2 cellular contexts compared by ENCODE assay signal in genomic region chr3:194326192-194327029, GRCh38.
TF ChIP-seq lines count a peak whose summit lies in the region.

No MANE protein-coding gene starts in this region.

TF ChIP-seq in HEK293, 187 proteins besides CTCF, POLR2A, EP300 and RAD21 (continued from another document and continues in another):
- TF ChIP-seq, protein P1, sequence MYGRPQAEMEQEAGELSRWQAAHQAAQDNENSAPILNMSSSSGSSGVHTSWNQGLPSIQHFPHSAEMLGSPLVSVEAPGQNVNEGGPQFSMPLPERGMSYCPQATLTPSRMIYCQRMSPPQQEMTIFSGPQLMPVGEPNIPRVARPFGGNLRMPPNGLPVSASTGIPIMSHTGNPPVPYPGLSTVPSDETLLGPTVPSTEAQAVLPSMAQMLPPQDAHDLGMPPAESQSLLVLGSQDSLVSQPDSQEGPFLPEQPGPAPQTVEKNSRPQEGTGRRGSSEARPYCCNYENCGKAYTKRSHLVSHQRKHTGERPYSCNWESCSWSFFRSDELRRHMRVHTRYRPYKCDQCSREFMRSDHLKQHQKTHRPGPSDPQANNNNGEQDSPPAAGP (tag by site-specific recombination; IDR thresholded peaks at IDR 0.05) = peak; percentile 75; the same call in 1 of the 2 replicates
- TF ChIP-seq ZNF362 (tag by site-specific recombination; IDR thresholded peaks at IDR 0.05) = no peak
- TF ChIP-seq HOXC10 (CRISPR knock-in tag; IDR thresholded peaks at IDR 0.05) = no peak
- peak; percentile 67; the same call in 1 of the 2 replicates for TF ChIP-seq ZFP69B (tag by site-specific recombination; IDR thresholded peaks at IDR 0.05)
- no peak for TF ChIP-seq ZNF335 (tag by site-specific recombination; conservative IDR thresholded peaks at IDR 0.05)
- 0 out of 2 replicates have a peak, but pooled peaks have one; percentile 25 for TF ChIP-seq ZNF544 (tag by site-specific recombination; IDR thresholded peaks at IDR 0.05)
- TF ChIP-seq ZNF621 (tag by site-specific recombination; IDR thresholded peaks at IDR 0.05) = 0 out of 2 replicates have a peak, but pooled peaks have one; percentile 70
- TF ChIP-seq ZNF76 (tag by site-specific recombination; IDR thresholded peaks at IDR 0.05; ENCODE audit: borderline replicate concordance, low read depth) = no peak; the same call in none of the 2 replicates
- 0 out of 2 replicates have a peak, but pooled peaks have one; percentile 37 for TF ChIP-seq ZFP3 (tag by site-specific recombination; IDR thresholded peaks at IDR 0.05; ENCODE audit: low read depth)
- peak; percentile 47 for TF ChIP-seq IKZF3 (tag by site-specific recombination; IDR thresholded peaks at IDR 0.05)
- TF ChIP-seq ZNF239 (tag by site-specific recombination; IDR thresholded peaks at IDR 0.05) = peak; percentile 88; the same call in 1 of the 2 replicates
- TF ChIP-seq ZNF785 (tag by site-specific recombination; IDR thresholded peaks at IDR 0.05) = peak; percentile 86
- TF ChIP-seq ZNF274 (IDR thresholded peaks at IDR 0.05; ENCODE audit: low read length) = no peak
- no peak for TF ChIP-seq ZNF274 (tag by site-specific recombination; IDR thresholded peaks at IDR 0.05; ENCODE audit: borderline replicate concordance)
- peak; percentile 9 for TF ChIP-seq HIC1 (tag by site-specific recombination; IDR thresholded peaks at IDR 0.05)
- TF ChIP-seq, protein P2, sequence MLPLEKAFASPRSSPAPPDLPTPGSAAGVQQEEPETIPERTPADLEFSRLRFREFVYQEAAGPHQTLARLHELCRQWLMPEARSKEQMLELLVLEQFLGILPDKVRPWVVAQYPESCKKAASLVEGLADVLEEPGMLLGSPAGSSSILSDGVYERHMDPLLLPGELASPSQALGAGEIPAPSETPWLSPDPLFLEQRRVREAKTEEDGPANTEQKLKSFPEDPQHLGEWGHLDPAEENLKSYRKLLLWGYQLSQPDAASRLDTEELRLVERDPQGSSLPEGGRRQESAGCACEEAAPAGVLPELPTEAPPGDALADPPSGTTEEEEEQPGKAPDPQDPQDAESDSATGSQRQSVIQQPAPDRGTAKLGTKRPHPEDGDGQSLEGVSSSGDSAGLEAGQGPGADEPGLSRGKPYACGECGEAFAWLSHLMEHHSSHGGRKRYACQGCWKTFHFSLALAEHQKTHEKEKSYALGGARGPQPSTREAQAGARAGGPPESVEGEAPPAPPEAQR (tag by site-specific recombination; IDR thresholded peaks at IDR 0.05) = peak; percentile 62; the same call in 1 of the 2 replicates
- TF ChIP-seq ZNF600 (tag by site-specific recombination; IDR thresholded peaks at IDR 0.05) = peak; percentile 33; the same call in 1 of the 2 replicates
- no peak for TF ChIP-seq GLIS1 (tag by site-specific recombination; IDR thresholded peaks at IDR 0.05)
- peak; percentile 73 for TF ChIP-seq GLI4 (tag by site-specific recombination; IDR thresholded peaks at IDR 0.05)
- TF ChIP-seq SP2 (tag by site-specific recombination; IDR thresholded peaks at IDR 0.05) = 0 out of 2 replicates have a peak, but pooled peaks have one; percentile 17
- TF ChIP-seq ZNF776 (tag by site-specific recombination; IDR thresholded peaks at IDR 0.05; ENCODE audit: borderline replicate concordance) = peak; percentile 69; the same call in 1 of the 2 replicates
- no peak for TF ChIP-seq ZFHX2 (tag by site-specific recombination; conservative IDR thresholded peaks at IDR 0.05)
- no peak for TF ChIP-seq MZF1 (tag by site-specific recombination; IDR thresholded peaks at IDR 0.05; ENCODE audit: borderline replicate concordance)
- peak; percentile 62 for TF ChIP-seq MYNN (tag by site-specific recombination; IDR thresholded peaks at IDR 0.05; ENCODE audit: borderline replicate concordance)
- TF ChIP-seq ZNF366 (tag by site-specific recombination; conservative IDR thresholded peaks at IDR 0.05) = peak; percentile 60; the same call in 1 of the 2 replicates
- TF ChIP-seq ZNF707 (tag by site-specific recombination; IDR thresholded peaks at IDR 0.05) = peak; percentile 68
- 0 out of 2 replicates have a peak, but pooled peaks have one; percentile 78 for TF ChIP-seq ZSCAN23 (tag by site-specific recombination; IDR thresholded peaks at IDR 0.05)

TF ChIP-seq in K562, 482 proteins besides CTCF, POLR2A, EP300 and RAD21 (continued from another document and continues in another):
- TF ChIP-seq ZNF655 (CRISPR knock-in tag; IDR thresholded peaks at IDR 0.05) (no peak), PKNOX1 (IDR thresholded peaks at IDR 0.05) (peak; percentile 73), FOXA1 (IDR thresholded peaks at IDR 0.05; ENCODE audit: borderline replicate concordance) (no peak), PYGO2 (tag; IDR thresholded peaks at IDR 0.05) (no peak; the same call in 1 of the 2 replicates), MTA1 (IDR thresholded peaks at IDR 0.05; ENCODE audit: borderline replicate concordance) (peak; percentile 53; the same call in 1 of the 2 replicates), ZNF354B (CRISPR knock-in tag; IDR thresholded peaks at IDR 0.05) (no peak), ZNF695 (CRISPR knock-in tag; IDR thresholded peaks at IDR 0.05) (no peak), MEF2D (tag; conservative IDR thresholded peaks at IDR 0.05; ENCODE audit: low read depth) (0 out of 2 replicates have a peak, but pooled peaks have one; percentile 63), POLR2AphosphoS2 (IDR thresholded peaks at IDR 0.05; ENCODE audit: low read length) (no peak), ZBTB8A (IDR thresholded peaks at IDR 0.05; ENCODE audit: partially characterized antibody) (no peak), POLR2H (tag; IDR thresholded peaks at IDR 0.05; ENCODE audit: low read depth) (no peak), ZNF121 (CRISPR knock-in tag; conservative IDR thresholded peaks at IDR 0.05) (no peak; the same call in 1 of the 2 replicates), SRF (CRISPR knock-in tag; IDR thresholded peaks at IDR 0.05) (no peak), NEUROD1 (IDR thresholded peaks at IDR 0.05; ENCODE audit: borderline replicate concordance, low read depth, low read length, partially characterized antibody) (no peak), TFAP4 (CRISPR knock-in tag; IDR thresholded peaks at IDR 0.05; ENCODE audit: borderline replicate concordance) (peak; percentile 28; the same call in 1 of the 2 replicates), CBX5 (IDR thresholded peaks at IDR 0.05; ENCODE audit: borderline replicate concordance, low read depth) (no peak), ZNF77 (CRISPR knock-in tag; IDR thresholded peaks at IDR 0.05) (no peak), KAT7 (CRISPR knock-in tag; IDR thresholded peaks at IDR 0.05; ENCODE audit: borderline replicate concordance) (no peak), SNRNP70 (optimal IDR thresholded peaks at IDR 0.05; ENCODE audit: low read depth, low read length) (no peak), ZNF24 (IDR thresholded peaks at IDR 0.05) (no peak), ZSCAN29 (IDR thresholded peaks at IDR 0.05) (no peak), PTRF (tag; IDR thresholded peaks at IDR 0.05) (no peak), FOS (IDR thresholded peaks at IDR 0.05; ENCODE audit: extremely low read depth, insufficient read length) (no peak), NELFE (IDR thresholded peaks at IDR 0.05; ENCODE audit: insufficient read depth, insufficient read length) (no peak), PPARD (CRISPR knock-in tag; IDR thresholded peaks at IDR 0.05) (no peak), SRSF7 (optimal IDR thresholded peaks at IDR 0.05; ENCODE audit: low read depth, low read length) (no peak), SRSF3 (IDR thresholded peaks at IDR 0.05; ENCODE audit: insufficient read depth, low read length) (no peak), BCOR (IDR thresholded peaks at IDR 0.05) (peak; percentile 87), HCFC1 (IDR thresholded peaks at IDR 0.05; ENCODE audit: low read depth, low read length) (no peak), TBL1XR1 (IDR thresholded peaks at IDR 0.05; ENCODE audit: low read length in 2 of 2) (no peak), CC2D1A (IDR thresholded peaks at IDR 0.05) (peak; percentile 19; the same call in 1 of the 2 replicates), ZNF347 (CRISPR knock-in tag; IDR thresholded peaks at IDR 0.05; ENCODE audit: low read depth) (no peak), KAT2B (IDR thresholded peaks at IDR 0.05; ENCODE audit: low read depth, low read length) (no peak)
- TF ChIP-seq, protein P3, sequence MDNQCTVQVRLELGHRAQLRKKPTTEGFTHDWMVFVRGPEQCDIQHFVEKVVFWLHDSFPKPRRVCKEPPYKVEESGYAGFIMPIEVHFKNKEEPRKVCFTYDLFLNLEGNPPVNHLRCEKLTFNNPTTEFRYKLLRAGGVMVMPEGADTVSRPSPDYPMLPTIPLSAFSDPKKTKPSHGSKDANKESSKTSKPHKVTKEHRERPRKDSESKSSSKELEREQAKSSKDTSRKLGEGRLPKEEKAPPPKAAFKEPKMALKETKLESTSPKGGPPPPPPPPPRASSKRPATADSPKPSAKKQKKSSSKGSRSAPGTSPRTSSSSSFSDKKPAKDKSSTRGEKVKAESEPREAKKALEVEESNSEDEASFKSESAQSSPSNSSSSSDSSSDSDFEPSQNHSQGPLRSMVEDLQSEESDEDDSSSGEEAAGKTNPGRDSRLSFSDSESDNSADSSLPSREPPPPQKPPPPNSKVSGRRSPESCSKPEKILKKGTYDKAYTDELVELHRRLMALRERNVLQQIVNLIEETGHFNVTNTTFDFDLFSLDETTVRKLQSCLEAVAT (IDR thresholded peaks at IDR 0.05) = peak; percentile 92; a peak in 3 of 4 replicates
- TF ChIP-seq, protein P4, sequence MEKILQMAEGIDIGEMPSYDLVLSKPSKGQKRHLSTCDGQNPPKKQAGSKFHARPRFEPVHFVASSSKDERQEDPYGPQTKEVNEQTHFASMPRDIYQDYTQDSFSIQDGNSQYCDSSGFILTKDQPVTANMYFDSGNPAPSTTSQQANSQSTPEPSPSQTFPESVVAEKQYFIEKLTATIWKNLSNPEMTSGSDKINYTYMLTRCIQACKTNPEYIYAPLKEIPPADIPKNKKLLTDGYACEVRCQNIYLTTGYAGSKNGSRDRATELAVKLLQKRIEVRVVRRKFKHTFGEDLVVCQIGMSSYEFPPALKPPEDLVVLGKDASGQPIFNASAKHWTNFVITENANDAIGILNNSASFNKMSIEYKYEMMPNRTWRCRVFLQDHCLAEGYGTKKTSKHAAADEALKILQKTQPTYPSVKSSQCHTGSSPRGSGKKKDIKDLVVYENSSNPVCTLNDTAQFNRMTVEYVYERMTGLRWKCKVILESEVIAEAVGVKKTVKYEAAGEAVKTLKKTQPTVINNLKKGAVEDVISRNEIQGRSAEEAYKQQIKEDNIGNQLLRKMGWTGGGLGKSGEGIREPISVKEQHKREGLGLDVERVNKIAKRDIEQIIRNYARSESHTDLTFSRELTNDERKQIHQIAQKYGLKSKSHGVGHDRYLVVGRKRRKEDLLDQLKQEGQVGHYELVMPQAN (IDR thresholded peaks at IDR 0.05; ENCODE audit: borderline replicate concordance) = peak; percentile 86
- TF ChIP-seq, protein P5, sequence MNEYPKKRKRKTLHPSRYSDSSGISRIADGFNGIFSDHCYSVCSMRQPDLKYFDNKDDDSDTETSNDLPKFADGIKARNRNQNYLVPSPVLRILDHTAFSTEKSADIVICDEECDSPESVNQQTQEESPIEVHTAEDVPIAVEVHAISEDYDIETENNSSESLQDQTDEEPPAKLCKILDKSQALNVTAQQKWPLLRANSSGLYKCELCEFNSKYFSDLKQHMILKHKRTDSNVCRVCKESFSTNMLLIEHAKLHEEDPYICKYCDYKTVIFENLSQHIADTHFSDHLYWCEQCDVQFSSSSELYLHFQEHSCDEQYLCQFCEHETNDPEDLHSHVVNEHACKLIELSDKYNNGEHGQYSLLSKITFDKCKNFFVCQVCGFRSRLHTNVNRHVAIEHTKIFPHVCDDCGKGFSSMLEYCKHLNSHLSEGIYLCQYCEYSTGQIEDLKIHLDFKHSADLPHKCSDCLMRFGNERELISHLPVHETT (CRISPR knock-in tag; conservative IDR thresholded peaks at IDR 0.05 in 1 of 2, IDR thresholded peaks at IDR 0.05 in 1 of 2) = no peak
